1 cellular context compared by ENCODE assay signal in genomic region chr1:185075476-185075875, GRCh38.
TF ChIP-seq lines count a peak whose summit lies in the region.

No MANE protein-coding gene starts in this region.

TF ChIP-seq in GM12878, 131 proteins besides CTCF, POLR2A, EP300 and RAD21:
- no peak for TF ChIP-seq REST (IDR thresholded peaks at IDR 0.05; ENCODE audit: low read depth, low read length)
- no peak for TF ChIP-seq MEF2B (IDR thresholded peaks at IDR 0.05; ENCODE audit: partially characterized antibody, poor library complexity, severe bottlenecking)
- no peak for TF ChIP-seq ZNF274 (IDR thresholded peaks at IDR 0.05; ENCODE audit: insufficient read depth, insufficient read length)
- no peak for TF ChIP-seq SRF (IDR thresholded peaks at IDR 0.05; ENCODE audit: low read depth in 2 of 2, low read length in 2 of 2)
- TF ChIP-seq CREM (IDR thresholded peaks at IDR 0.05; ENCODE audit: low read depth): no peak
- no peak for TF ChIP-seq MLLT1 (IDR thresholded peaks at IDR 0.05)
- no peak for TF ChIP-seq ZNF384 (IDR thresholded peaks at IDR 0.05; ENCODE audit: borderline replicate concordance, low read depth, low read length)
- no peak for TF ChIP-seq ZSCAN29 (IDR thresholded peaks at IDR 0.05)
- no peak for TF ChIP-seq KDM1A (IDR thresholded peaks at IDR 0.05; ENCODE audit: borderline replicate concordance)
- no peak for TF ChIP-seq WRNIP1 (IDR thresholded peaks at IDR 0.05; ENCODE audit: borderline replicate concordance, low read depth, low read length)
- TF ChIP-seq CREB1 (IDR thresholded peaks at IDR 0.05; ENCODE audit: low read depth): no peak
- TF ChIP-seq SMAD5 (IDR thresholded peaks at IDR 0.05; ENCODE audit: low read depth): no peak
- no peak for TF ChIP-seq TCF3 (IDR thresholded peaks at IDR 0.05; ENCODE audit: borderline replicate concordance, insufficient read depth, low read depth, low read length)
- TF ChIP-seq BCL11A (IDR thresholded peaks at IDR 0.05; ENCODE audit: low read depth, low read length): no peak
TF ChIP-seq in GM12878: peak in this region for 0.
